In the genomic region with DNA sequence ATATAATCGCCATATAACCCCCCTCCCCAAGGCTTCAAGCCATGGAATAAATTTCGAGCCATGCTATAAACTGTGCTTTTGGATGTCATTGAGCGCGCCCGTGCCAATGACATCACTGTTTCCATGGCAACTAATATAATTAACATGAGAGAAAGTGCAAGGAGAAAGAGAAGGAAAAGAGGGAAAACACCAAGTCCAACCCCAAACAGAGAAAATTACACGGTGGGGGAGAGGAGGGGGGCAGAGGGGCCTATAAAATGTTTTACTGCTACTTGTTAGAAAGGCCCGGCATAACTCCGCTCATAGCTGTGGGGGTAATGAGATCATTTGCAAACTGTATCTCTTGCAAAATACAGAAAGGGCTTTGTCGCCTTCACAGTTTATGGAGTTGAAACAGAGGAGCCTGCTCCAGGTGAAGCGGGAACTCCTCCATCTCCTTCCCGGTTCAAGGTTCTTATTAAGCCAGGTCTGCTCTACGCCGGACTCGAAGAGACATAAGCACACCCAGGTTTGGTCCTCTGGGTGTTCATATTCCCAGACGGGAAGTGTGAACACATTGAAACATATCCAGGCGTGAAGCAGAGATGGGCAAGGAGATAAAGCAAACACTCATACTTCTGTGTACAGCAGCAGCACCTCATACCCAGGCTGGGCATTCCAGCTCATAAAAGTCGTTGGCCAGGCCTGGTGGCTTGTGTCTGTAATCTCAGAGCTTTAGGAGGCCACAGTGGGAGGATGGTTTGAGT, we compare ENCODE assay signal across 22 cellular contexts.
DNase-seq lines count a peak whose midpoint lies in the region; ATAC-seq, FAIRE-seq and TF ChIP-seq lines count a peak whose summit lies in the region.
"Had no signal": no experiment of that assay in that cellular context is flagged by ENCODE, and none has a peak within 500 bp of the region (broad histone marks: within the 10 kb centered on the region; RNA-seq: fewer than 3 reads in every experiment).

No MANE protein-coding gene starts in this region.

- H3K9me3 Mint-ChIP-seq in nephron, result no peaks in the 10 kb centered on the region
- H3K9me3 Mint-ChIP-seq: naive thymus-derived CD4-positive, alpha-beta T cell; stimulated activated naive B cell treated with anti-CD40 and anti-IgM and Interleukin-4, amounts not matched to agents 10 μg/mL and 1 μg/mL and 100 μg/mL, for 72 hours had no signal

- H3K4me1 Mint-ChIP-seq in nephron, result peaks cover 29% of the 10 kb centered on the region
- H3K4me1 Mint-ChIP-seq: activated CD4-positive, alpha-beta T cell treated with anti-CD3 and anti-CD28 coated beads for 36 hours had no signal

- H3K27me3 ChIP-seq in colonic mucosa (no peaks in the 10 kb centered on the region), esophagus squamous epithelium (no peaks in the 10 kb centered on the region), Peyer's patch (no peaks in the 10 kb centered on the region)

- H3K27ac Mint-ChIP-seq in nephron, result peak overlapping the region; percentile 2 to 65 (median 42)
- H3K27ac Mint-ChIP-seq: activated CD4-positive, alpha-beta T cell treated with anti-CD3 and anti-CD28 coated beads for 36 hours; B cell; naive thymus-derived CD4-positive, alpha-beta T cell had no signal

- intact Hi-C loops in colonic mucosa (cut with DNase I) (no loop called here), esophagus squamous epithelium (cut with DNase I) (no loop called here)

- H3K9me3 ChIP-seq in colonic mucosa (no peaks in the 10 kb centered on the region), esophagus squamous epithelium (no peaks in the 10 kb centered on the region), Peyer's patch (no peaks in the 10 kb centered on the region)

- no peak overlapping the region for H3K27ac ChIP-seq in colonic mucosa
- no peak overlapping the region for H3K27ac ChIP-seq in esophagus squamous epithelium
- no peak overlapping the region for H3K27ac ChIP-seq in Peyer's patch
- H3K27ac ChIP-seq: coronary artery had no signal

- peak; percentile 45 for DNase-seq in NCI-H510A (lab: John Stamatoyannopoulos, UW)
- peak; percentile 51 for DNase-seq in colonic mucosa
- no peak for DNase-seq in esophagus squamous epithelium (lab: John Stamatoyannopoulos, UW)
- DNase-seq in Peyer's patch, result no peak
- no peak for DNase-seq in GM12892 (ENCODE audit: insufficient read length)
- DNase-seq: activated CD4-positive, alpha-beta T cell treated with anti-CD3 and anti-CD28 coated beads for 36 hours; activated gamma-delta T cell treated with Interleukin-2 at 50 U/mL for 16 hours; aorta; Calu3; HCEC 1CT; Kasumi-1; naive thymus-derived CD4-positive, alpha-beta T cell; NCI-H146; stimulated activated CD4-positive, alpha-beta T cell treated with anti-CD3 and anti-CD28 coated beads, Interleukin-15, amount 100 ng/mL, for 24 hours; stimulated activated naive B cell treated with anti-CD40 and anti-IgM and Interleukin-4, amounts not matched to agents 10 μg/mL and 1 μg/mL and 100 μg/mL, for 72 hours had no signal

- peaks cover 13% of the 10 kb centered on the region for H3K4me1 ChIP-seq in colonic mucosa
- H3K4me1 ChIP-seq in esophagus squamous epithelium, result peaks cover 14 to 20% (median 14%) of the 10 kb centered on the region in 3 donors
- H3K4me1 ChIP-seq in Peyer's patch, result peaks cover 0 to 10% (median 0%) of the 10 kb centered on the region in 4 donors

- no peak overlapping the region for H3K9ac ChIP-seq in colonic mucosa (ENCODE audit: low read depth in 2 of 2, low read length in 2 of 2)

- TF ChIP-seq POLR2A in esophagus squamous epithelium (IDR thresholded peaks at IDR 0.05) (no peak), Peyer's patch (IDR thresholded peaks at IDR 0.05) (no peak), GM12892 (IDR thresholded peaks at IDR 0.05; ENCODE audit: low read depth, low read length) (no peak)

- no peaks in the 10 kb centered on the region for H3K36me3 Mint-ChIP-seq in nephron (ENCODE audit: low read depth)
- H3K36me3 Mint-ChIP-seq: naive thymus-derived CD4-positive, alpha-beta T cell; stimulated activated naive B cell treated with anti-CD40 and anti-IgM and Interleukin-4, amounts not matched to agents 10 μg/mL and 1 μg/mL and 100 μg/mL, for 72 hours had no signal

- no peak overlapping the region for H3K4me3 ChIP-seq in colonic mucosa
- H3K4me3 ChIP-seq in esophagus squamous epithelium, result no peak overlapping the region
- no peak overlapping the region for H3K4me3 ChIP-seq in Peyer's patch
- H3K4me3 ChIP-seq: coronary artery, lung had no signal

- no peak for ATAC-seq in HG02885 (IDR thresholded peaks at IDR 0.05; ENCODE audit: poor library complexity, unreplicated experiment)
- ATAC-seq: activated CD4-positive, alpha-beta T cell treated with anti-CD3 and anti-CD28 coated beads for 36 hours; naive thymus-derived CD4-positive, alpha-beta T cell had no signal

- 79 to 84% methylated on average over 17 of the region's 17 CpGs for WGBS in esophagus squamous epithelium, 2 donors

- H3K4me3 Mint-ChIP-seq in nephron, result no peak overlapping the region
- H3K4me3 Mint-ChIP-seq: activated CD4-positive, alpha-beta T cell treated with anti-CD3 and anti-CD28 coated beads for 36 hours; naive thymus-derived CD4-positive, alpha-beta T cell; stimulated activated naive B cell treated with anti-CD40 and anti-IgM and Interleukin-4, amounts not matched to agents 10 μg/mL and 1 μg/mL and 100 μg/mL, for 72 hours had no signal

- H3K36me3 ChIP-seq in colonic mucosa, result no peaks in the 10 kb centered on the region
- H3K36me3 ChIP-seq in esophagus squamous epithelium, result no peaks in the 10 kb centered on the region
- H3K36me3 ChIP-seq in Peyer's patch, result no peaks in the 10 kb centered on the region

- FAIRE-seq in G401.6 (lab: Jason Lieb, UNC) (peak; percentile 37), GM12892 (lab: Jason Lieb, UNC) (no peak)
- FAIRE-seq: endothelial cell of umbilical vein had no signal

- H3K27me3 Mint-ChIP-seq in nephron (ENCODE audit: low read depth), result peaks cover 7% of the 10 kb centered on the region

- TF ChIP-seq CTCF in colonic mucosa (IDR thresholded peaks at IDR 0.05) (no peak), nephron (IDR thresholded peaks at IDR 0.05; ENCODE audit: unreplicated experiment in 3 of 3) (no peak), esophagus squamous epithelium (IDR thresholded peaks at IDR 0.05) (no peak), Peyer's patch (IDR thresholded peaks at IDR 0.05) (no peak)

Comparison
In these comparisons a context has a peak if more than half of its experiments do, and no peak if none do; other contexts are left out.
1. DNase-seq: peak in NCI-H510A (single experiment) and colonic mucosa (single experiment); none in esophagus squamous epithelium (single experiment), Peyer's patch (0 of 3) and GM12892 (single experiment).